10 cellular contexts compared by ENCODE assay signal in genomic region chr12:112368856-112369255, GRCh38.
"Had no signal": no experiment of that assay in that cellular context is flagged by ENCODE, and none has a peak within 500 bp of the region (broad histone marks: within the 10 kb centered on the region; RNA-seq: fewer than 3 reads in every experiment).

No MANE protein-coding gene starts in this region.

- H3K27ac ChIP-seq: tibial artery, vagina had no signal

- H3K9me3 ChIP-seq: tibial artery, vagina had no signal

- H3K4me3 ChIP-seq: tibial artery, vagina had no signal

- ATAC-seq: activated CD8-positive, alpha-beta T cell treated with anti-CD3 and anti-CD28 coated beads for 36 hours had no signal

- H3K27me3 ChIP-seq: tibial artery, vagina had no signal

- H3K36me3 ChIP-seq: tibial artery, vagina had no signal

- DNase-seq: activated CD8-positive, alpha-beta memory T cell treated with anti-CD3 and anti-CD28 coated beads, Interleukin-2, amount 50 U/mL, for 48 hours; activated CD8-positive, alpha-beta T cell treated with anti-CD3 and anti-CD28 coated beads for 36 hours; activated naive CD4-positive, alpha-beta T cell; erythroblast; glutamatergic neuron; mesendoderm; small intestine; T-helper 2 cell; tibial artery had no signal
